In genomic region chr5:69331528-69332445, GRCh38 we compare ENCODE assay signal across 1 cellular context.
TF ChIP-seq lines count a peak whose summit lies in the region.

No MANE protein-coding gene starts in this region.

TF ChIP-seq in GM12878, 131 proteins besides CTCF, POLR2A, EP300 and RAD21:
- TF ChIP-seq POLR2AphosphoS5 (IDR thresholded peaks at IDR 0.05; ENCODE audit: low read length) (no peak), ETV6 (conservative IDR thresholded peaks at IDR 0.05 in 1 of 2, IDR thresholded peaks at IDR 0.05 in 1 of 2; ENCODE audit: borderline replicate concordance in 1 of 2, low read depth in 1 of 2) (no peak), RUNX3 (IDR thresholded peaks at IDR 0.05; ENCODE audit: low read length) (0 out of 2 replicates have a peak, but pooled peaks have one; percentile 8), MTA3 (IDR thresholded peaks at IDR 0.05; ENCODE audit: borderline replicate concordance, low read length) (0 out of 2 replicates have a peak, but pooled peaks have one; percentile 42), NR2C2 (IDR thresholded peaks at IDR 0.05; ENCODE audit: borderline replicate concordance, control insufficient read depth, insufficient read length, low read depth) (no peak), CREM (IDR thresholded peaks at IDR 0.05; ENCODE audit: low read depth) (no peak), GATAD2B (conservative IDR thresholded peaks at IDR 0.05; ENCODE audit: low read depth) (no peak), RAD51 (IDR thresholded peaks at IDR 0.05) (no peak), ZBTB11 (CRISPR knock-in tag; IDR thresholded peaks at IDR 0.05) (no peak), EED (IDR thresholded peaks at IDR 0.05; ENCODE audit: low read depth) (0 out of 2 replicates have a peak, but pooled peaks have one; percentile 13), JUNB (IDR thresholded peaks at IDR 0.05) (no peak), ZNF24 (IDR thresholded peaks at IDR 0.05) (no peak), KDM1A (IDR thresholded peaks at IDR 0.05; ENCODE audit: borderline replicate concordance) (no peak)
